In genomic region chr1:242211254-242212022, GRCh38 we compare ENCODE assay signal across 18 cellular contexts.
"Had no signal": no experiment of that assay in that cellular context is flagged by ENCODE, and none has a peak within 500 bp of the region (broad histone marks: within the 10 kb centered on the region; RNA-seq: fewer than 3 reads in every experiment).

No MANE protein-coding gene starts in this region.

- H3K36me3 Mint-ChIP-seq: activated naive CD8-positive, alpha-beta T cell; stimulated activated memory B cell treated with anti-CD40 and anti-IgM and Interleukin-4, amounts not matched to agents 10 μg/mL and 1 μg/mL and 100 μg/mL, for 72 hours had no signal

- H3K27ac ChIP-seq: colonic mucosa, esophagus muscularis mucosa, left lung, neutrophil, parathyroid adenoma had no signal

- H3K27ac Mint-ChIP-seq: activated naive CD8-positive, alpha-beta T cell; naive thymus-derived CD8-positive, alpha-beta T cell; stimulated activated memory B cell treated with anti-CD40 and anti-IgM and Interleukin-4, amounts not matched to agents 10 μg/mL and 1 μg/mL and 100 μg/mL, for 72 hours had no signal

- H3K4me3 ChIP-seq: colonic mucosa, esophagus muscularis mucosa, left lung had no signal

- H3K36me3 ChIP-seq: colonic mucosa, esophagus muscularis mucosa, left lung, neutrophil had no signal

- H3K9me3 Mint-ChIP-seq: stimulated activated memory B cell treated with anti-CD40 and anti-IgM and Interleukin-4, amounts not matched to agents 10 μg/mL and 1 μg/mL and 100 μg/mL, for 72 hours had no signal

- H3K9me3 ChIP-seq: colonic mucosa had no signal

- H3K9ac ChIP-seq: parathyroid adenoma had no signal

- H3K4me1 Mint-ChIP-seq: naive thymus-derived CD8-positive, alpha-beta T cell; stimulated activated memory B cell treated with anti-CD40 and anti-IgM and Interleukin-4, amounts not matched to agents 10 μg/mL and 1 μg/mL and 100 μg/mL, for 72 hours had no signal

- DNase-seq: activated CD4-positive, alpha-beta T cell treated with anti-CD3 and anti-CD28 coated beads, Interleukin-2, amount 50 U/mL, for 1 hour; activated CD8-positive, alpha-beta memory T cell treated with anti-CD3 and anti-CD28 coated beads for 24 hours; activated gamma-delta T cell treated with Interleukin-2 at 50 U/mL for 16 hours; amniotic stem cell; central memory CD4-positive, alpha-beta T cell; colonic mucosa; hypothalamus; left lung; mammary epithelial cell; naive thymus-derived CD8-positive, alpha-beta T cell; stimulated activated CD4-positive, alpha-beta T cell treated with anti-CD3 and anti-CD28 coated beads, Interleukin-2, amount 100 ng/mL, for 48 hours had no signal

- H3K27me3 ChIP-seq: colonic mucosa, left lung, neutrophil had no signal

- H3K4me1 ChIP-seq: colonic mucosa, esophagus muscularis mucosa, left lung had no signal

- H3K4me3 Mint-ChIP-seq: activated naive CD8-positive, alpha-beta T cell; brain; naive thymus-derived CD8-positive, alpha-beta T cell; stimulated activated memory B cell treated with anti-CD40 and anti-IgM and Interleukin-4, amounts not matched to agents 10 μg/mL and 1 μg/mL and 100 μg/mL, for 72 hours had no signal

- ATAC-seq: activated CD4-positive, CD25-positive, alpha-beta regulatory T cell treated with anti-CD3 and anti-CD28 coated beads, Interleukin-2, amount 50 U/mL, for 24 hours; left lung; naive thymus-derived CD8-positive, alpha-beta T cell; stimulated activated memory B cell treated with anti-CD40 and anti-IgM and Interleukin-4, amounts not matched to agents 10 μg/mL and 1 μg/mL and 100 μg/mL, for 72 hours had no signal
